ENCODE assay signal across 22 cellular contexts in genomic region chr17:78106211-78106610, GRCh38. TPM values are rescaled to one million over a fixed set of nuclear protein-coding genes. Genes with fewer than 3 reads are reported as not detected.
DNase-seq lines count a peak whose midpoint lies in the region; ATAC-seq and TF ChIP-seq lines count a peak whose summit lies in the region.
"Had no signal": no experiment of that assay in that cellular context is flagged by ENCODE, and none has a peak within 500 bp of the region (broad histone marks: within the 10 kb centered on the region; RNA-seq: fewer than 3 reads in every experiment).

No MANE protein-coding gene starts in this region.

- H3K27ac ChIP-seq in C4-2B (peak overlapping the region; percentile 77), hepatocyte (peak overlapping the region; percentile 55)
- H3K27ac ChIP-seq: BLaER1 treated with 17β-estradiol and CSF1 and Interleukin-3, amounts not matched to agents 10 nM and 100 nM; KMS-11 had no signal

- peaks cover 27 to 31% of the 10 kb centered on the region in 2 donors for H3K36me3 Mint-ChIP-seq in stimulated activated naive B cell treated with anti-CD40 and anti-IgM and Interleukin-4, amounts not matched to agents 10 μg/mL and 1 μg/mL and 100 μg/mL, for 72 hours

- H3K9me3 Mint-ChIP-seq in stimulated activated naive B cell treated with anti-CD40 and anti-IgM and Interleukin-4, amounts not matched to agents 10 μg/mL and 1 μg/mL and 100 μg/mL, for 72 hours, result no peaks in the 10 kb centered on the region
- H3K9me3 Mint-ChIP-seq: CD8-positive, alpha-beta memory T cell had no signal

- no peaks in the 10 kb centered on the region for H3K9me3 ChIP-seq in hepatocyte (ENCODE audit: low read depth)
- H3K9me3 ChIP-seq: HAP-1 had no signal

- no peaks in the 10 kb centered on the region for H3K27me3 ChIP-seq in H7 (ENCODE audit: control insufficient read depth, insufficient read depth, low read length)
- no peaks in the 10 kb centered on the region for H3K27me3 ChIP-seq in hepatocyte
- H3K27me3 ChIP-seq: BLaER1 treated with 17β-estradiol and CSF1 and Interleukin-3, amounts not matched to agents 10 nM and 100 nM had no signal

- H3K4me3 Mint-ChIP-seq in stimulated activated naive B cell treated with anti-CD40 and anti-IgM and Interleukin-4, amounts not matched to agents 10 μg/mL and 1 μg/mL and 100 μg/mL, for 72 hours, result no peak overlapping the region
- H3K4me3 Mint-ChIP-seq: CD8-positive, alpha-beta memory T cell had no signal

- H3K4me1 Mint-ChIP-seq in stimulated activated naive B cell treated with anti-CD40 and anti-IgM and Interleukin-4, amounts not matched to agents 10 μg/mL and 1 μg/mL and 100 μg/mL, for 72 hours, result peaks cover 9 to 21% of the 10 kb centered on the region in 2 donors

- no peaks in the 10 kb centered on the region for H3K27me3 Mint-ChIP-seq in stimulated activated naive B cell treated with anti-CD40 and anti-IgM and Interleukin-4, amounts not matched to agents 10 μg/mL and 1 μg/mL and 100 μg/mL, for 72 hours

- H3K9me2 ChIP-seq in hepatocyte (replicated peaks; ENCODE audit: insufficient read depth), result no peaks in the 10 kb centered on the region

- H2AFZ ChIP-seq in hepatocyte, result no peak overlapping the region

- H3K79me2 ChIP-seq in hepatocyte, result no peaks in the 10 kb centered on the region

- ATAC-seq in stimulated activated naive B cell treated with anti-CD40 and anti-IgM and Interleukin-4, amounts not matched to agents 10 μg/mL and 1 μg/mL and 100 μg/mL, for 72 hours (replicated peaks), result no peak
- no peak for ATAC-seq in HG03432 (IDR thresholded peaks at IDR 0.05; ENCODE audit: unreplicated experiment)

- H3K36me3 ChIP-seq in H7 (replicated peaks; ENCODE audit: control insufficient read depth, insufficient read depth, low read length), result peaks cover 6% of the 10 kb centered on the region
- no peaks in the 10 kb centered on the region for H3K36me3 ChIP-seq in hepatocyte (replicated peaks; ENCODE audit: insufficient read depth, low read depth)

- H3K27ac Mint-ChIP-seq in stimulated activated naive B cell treated with anti-CD40 and anti-IgM and Interleukin-4, amounts not matched to agents 10 μg/mL and 1 μg/mL and 100 μg/mL, for 72 hours, result peak overlapping the region; percentile 79

- 94% methylated on average over 15 of the region's 15 CpGs for WGBS in hepatocyte (ENCODE audit: low lambda C conversion rate, missing lambda C conversion rate)

- H4K20me1 ChIP-seq in hepatocyte (ENCODE audit: insufficient read depth, poor library complexity, severe bottlenecking), result no peaks in the 10 kb centered on the region

- H3K4me3 ChIP-seq in H7 (ENCODE audit: insufficient read depth, low read depth, low read length), result no peak overlapping the region
- H3K4me3 ChIP-seq in hepatocyte, result no peak overlapping the region
- no peak overlapping the region for H3K4me3 ChIP-seq in foreskin fibroblast (ENCODE audit: low read depth in 1 of 2, low read length in 2 of 2)
- H3K4me3 ChIP-seq: BLaER1 treated with 17β-estradiol and CSF1 and Interleukin-3, amounts not matched to agents 10 nM and 100 nM; HAP-1 had no signal

- H3K4me1 ChIP-seq in hepatocyte (ENCODE audit: insufficient read depth), result peaks cover 17% of the 10 kb centered on the region

- TF ChIP-seq CTCF in C4-2B (conservative IDR thresholded peaks at IDR 0.05) (no peak), hepatocyte (IDR thresholded peaks at IDR 0.05; ENCODE audit: poor library complexity) (no peak), foreskin fibroblast (IDR thresholded peaks at IDR 0.05; ENCODE audit: low read depth, low read length) (no peak)

- H3K4me2 ChIP-seq in hepatocyte, result no peak overlapping the region
- H3K4me2 ChIP-seq: BLaER1 treated with 17β-estradiol and CSF1 and Interleukin-3, amounts not matched to agents 10 nM and 100 nM; KMS-11 had no signal

- peak; percentile 40 for DNase-seq in H7
- DNase-seq in hepatocyte (ENCODE audit: low spot score), result no peak
- DNase-seq in stimulated activated naive B cell treated with anti-CD40 and anti-IgM and Interleukin-4, amounts not matched to agents 10 μg/mL and 1 μg/mL and 100 μg/mL, for 72 hours, result no peak
- DNase-seq in foreskin fibroblast, result no peak
- no peak for DNase-seq in NK-92 treated with Interleukin-12 subunit alpha and Interleukin-12 subunit beta, amount 100 ng/mL, for 24 hours (lab: John Stamatoyannopoulos, UW)
- DNase-seq: ACHN; CD8-positive, alpha-beta memory T cell; DMS79 treated with DMSO at 0.1 percent for 48 hours; IMR-90; MV-4-11; NCI-H1694; NCI-H2081; NCI-H2171; NCI-H526; PC-3; SHP77 had no signal

RNA-seq across cellular contexts. Expression of gene TMC6, which starts 22.3 kb away (rescaled TPM):
- 77.1 and 82.2 TPM in 2 replicates for total RNA-seq in H7 (2014; rRNA removed; shearing (Covaris generic))
- total RNA-seq in hepatocyte, result 20.9 and 26.7 TPM in 2 replicates
- polyA plus RNA-seq in hepatocyte, result 57.9 and 62.8 TPM in 2 replicates
- total RNA-seq: IMR-90, RPMI7951 had no signal

RNA-seq across cellular contexts. Expression of gene TMC8, which starts 24.4 kb away (rescaled TPM):
- total RNA-seq in H7 (2014; rRNA removed; shearing (Covaris generic)), result 0.67 and 3.3 TPM in 2 replicates
- total RNA-seq in hepatocyte, result 0.07 and 0.16 TPM in 2 replicates
- 1.2 and 3.3 TPM in 2 replicates for polyA plus RNA-seq in hepatocyte
- total RNA-seq: IMR-90, RPMI7951 had no signal
- polyA plus RNA-seq: IMR-90 had no signal

RNA-seq across cellular contexts. Expression of gene C17orf99, which starts 40.0 kb away (rescaled TPM):
- total RNA-seq in H7 (2014; rRNA removed; shearing (Covaris generic)), result not detected in 2 replicates
- total RNA-seq in hepatocyte, result 0.32 and 0.33 TPM in 2 replicates
- polyA plus RNA-seq in hepatocyte, result 0.62 and 0.77 TPM in 2 replicates
- total RNA-seq: CD8-positive, alpha-beta memory T cell; IMR-90; RPMI7951 had no signal
- polyA plus RNA-seq: CD8-positive, alpha-beta memory T cell; IMR-90 had no signal
